19 cellular contexts compared by ENCODE assay signal in the genomic region with DNA sequence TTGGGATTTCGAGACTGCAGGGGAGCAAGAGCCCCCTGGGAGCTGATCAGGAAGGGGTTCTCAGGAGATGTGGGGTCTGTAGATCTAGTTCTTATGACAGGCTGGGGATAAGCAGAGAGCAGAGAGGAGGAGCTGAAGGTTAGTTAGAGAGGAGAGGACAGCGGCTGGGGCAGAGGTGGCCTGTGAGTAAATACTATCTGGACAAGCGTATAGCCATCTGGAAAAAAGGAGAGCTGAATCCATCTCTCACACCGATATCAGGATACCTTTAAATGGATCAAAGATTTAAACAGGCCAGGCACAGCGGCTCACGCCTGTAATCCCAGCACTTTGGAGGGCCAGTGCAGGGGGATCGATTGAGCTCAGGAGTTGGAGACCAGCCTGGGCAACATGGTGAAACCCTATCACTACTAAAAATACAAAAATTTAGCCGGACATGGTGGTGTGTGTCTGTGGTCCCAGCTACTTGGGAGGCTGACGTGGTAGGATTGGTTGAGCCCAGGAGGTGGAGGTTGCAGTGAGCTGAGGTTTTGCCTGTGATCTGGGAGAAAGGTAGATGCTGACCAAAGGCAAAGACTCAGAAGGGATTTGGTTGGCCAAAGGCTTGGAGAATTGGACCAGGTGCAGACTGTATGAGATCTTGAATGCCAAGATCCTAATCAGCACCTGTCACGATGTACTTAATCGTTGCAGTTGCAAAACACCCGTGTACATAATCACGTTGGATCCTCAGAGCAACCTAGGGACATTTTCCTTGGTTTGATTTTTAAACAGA. TPM values are rescaled to one million over a fixed set of nuclear protein-coding genes. Genes with fewer than 3 reads are reported as not detected.
DNase-seq lines count a peak whose midpoint lies in the region; ATAC-seq and TF ChIP-seq lines count a peak whose summit lies in the region.
"Had no signal": no experiment of that assay in that cellular context is flagged by ENCODE, and none has a peak within 500 bp of the region (broad histone marks: within the 10 kb centered on the region; RNA-seq: fewer than 3 reads in every experiment).

No MANE protein-coding gene starts in this region.

- no peak for ATAC-seq in activated T-cell treated with anti-CD3 and anti-CD28 coated beads, Interleukin-2, amount 50 U/mL, for 72 hours (replicated peaks in 1 of 2)
- ATAC-seq in activated T-helper 17 cell treated with anti-CD3 and anti-CD28 coated beads, Interleukin-2, amount 50 U/mL, for 72 hours (replicated peaks): no peak
- ATAC-seq in HG02884 (IDR thresholded peaks at IDR 0.05; ENCODE audit: unreplicated experiment): no peak

- TF ChIP-seq CTCF in nephron progenitor cell (IDR thresholded peaks at IDR 0.05): no peak
- TF ChIP-seq CTCF in type B pancreatic cell (conservative IDR thresholded peaks at IDR 0.05): no peak

- H3K36me3 Mint-ChIP-seq in activated T-cell treated with anti-CD3 and anti-CD28 coated beads, Interleukin-2, amount 50 U/mL, for 72 hours (ENCODE audit: insufficient read depth in 2 of 2): no peaks in the 10 kb centered on the region
- no peaks in the 10 kb centered on the region for H3K36me3 Mint-ChIP-seq in activated T-cell treated with anti-CD3 and anti-CD28 coated beads, Interleukin-2, amount 50 U/mL, for 24 hours (ENCODE audit: low read depth)
- H3K36me3 Mint-ChIP-seq in activated T-helper 17 cell treated with anti-CD3 and anti-CD28 coated beads, Interleukin-2, amount 50 U/mL, for 72 hours (ENCODE audit: low read depth): no peaks in the 10 kb centered on the region
- H3K36me3 Mint-ChIP-seq in nephron progenitor cell (ENCODE audit: low read depth) (no peaks in the 10 kb centered on the region), type B pancreatic cell (no peaks in the 10 kb centered on the region)

- H3K27me3 ChIP-seq in effector memory CD4-positive, alpha-beta T cell (replicated peaks; ENCODE audit: control insufficient read depth, insufficient read depth, low read length, poor library complexity, severe bottlenecking): no peaks in the 10 kb centered on the region

- no peaks in the 10 kb centered on the region for H3K4me1 ChIP-seq in effector memory CD4-positive, alpha-beta T cell (ENCODE audit: control insufficient read depth, insufficient read depth, low read length, poor library complexity, severe bottlenecking)

- no peaks in the 10 kb centered on the region for H3K36me3 ChIP-seq in effector memory CD4-positive, alpha-beta T cell (ENCODE audit: control insufficient read depth, insufficient read depth, low read length)

- DNase-seq in activated T-cell treated with anti-CD3 and anti-CD28 coated beads, Interleukin-2, amount 50 U/mL, for 72 hours: no peak
- DNase-seq in activated T-cell treated with anti-CD3 and anti-CD28 coated beads, Interleukin-2, amount 50 U/mL, for 24 hours: no peak
- DNase-seq in nephron progenitor cell (no peak), type B pancreatic cell (ENCODE audit: extremely low spot score, unreplicated experiment) (no peak), NCI-H446 treated with DMSO at 0.1 percent for 48 hours (lab: John Stamatoyannopoulos, UW) (no peak)
- DNase-seq in effector memory CD4-positive, alpha-beta T cell: no peak
- DNase-seq: activated CD4-positive, alpha-beta T cell treated with anti-CD3 and anti-CD28 coated beads for 48 hours; activated CD8-positive, alpha-beta memory T cell treated with anti-CD3 and anti-CD28 coated beads, Interleukin-2, amount 50 U/mL, for 4 hours; anterior cingulate cortex; central memory CD4-positive, alpha-beta T cell; foreskin fibroblast; kidney; NCI-H1417 treated with DMSO at 0.1 percent for 48 hours; NCI-H2107; NCI-H524 treated with DMSO at 0.1 percent for 48 hours; SW 1271 had no signal

- peaks cover 14% of the 10 kb centered on the region for H3K4me1 Mint-ChIP-seq in activated T-cell treated with anti-CD3 and anti-CD28 coated beads, Interleukin-2, amount 50 U/mL, for 72 hours (ENCODE audit: low read depth)
- H3K4me1 Mint-ChIP-seq in activated T-cell treated with anti-CD3 and anti-CD28 coated beads, Interleukin-2, amount 50 U/mL, for 24 hours (ENCODE audit: low read depth): peaks cover 7% of the 10 kb centered on the region
- no peaks in the 10 kb centered on the region for H3K4me1 Mint-ChIP-seq in activated T-helper 17 cell treated with anti-CD3 and anti-CD28 coated beads, Interleukin-2, amount 50 U/mL, for 72 hours
- peaks cover 14% of the 10 kb centered on the region for H3K4me1 Mint-ChIP-seq in nephron progenitor cell
- peaks cover 7% of the 10 kb centered on the region for H3K4me1 Mint-ChIP-seq in type B pancreatic cell (ENCODE audit: unreplicated experiment)

- H3K9me3 Mint-ChIP-seq in activated T-cell treated with anti-CD3 and anti-CD28 coated beads, Interleukin-2, amount 50 U/mL, for 72 hours: no peaks in the 10 kb centered on the region
- no peaks in the 10 kb centered on the region for H3K9me3 Mint-ChIP-seq in activated T-cell treated with anti-CD3 and anti-CD28 coated beads, Interleukin-2, amount 50 U/mL, for 24 hours
- H3K9me3 Mint-ChIP-seq in activated T-helper 17 cell treated with anti-CD3 and anti-CD28 coated beads, Interleukin-2, amount 50 U/mL, for 72 hours: no peaks in the 10 kb centered on the region
- no peaks in the 10 kb centered on the region for H3K9me3 Mint-ChIP-seq in nephron progenitor cell
- H3K9me3 Mint-ChIP-seq in type B pancreatic cell: no peaks in the 10 kb centered on the region

- H3K27me3 Mint-ChIP-seq in activated T-cell treated with anti-CD3 and anti-CD28 coated beads, Interleukin-2, amount 50 U/mL, for 72 hours (ENCODE audit: low read depth): no peaks in the 10 kb centered on the region
- H3K27me3 Mint-ChIP-seq in activated T-cell treated with anti-CD3 and anti-CD28 coated beads, Interleukin-2, amount 50 U/mL, for 24 hours: no peaks in the 10 kb centered on the region
- no peaks in the 10 kb centered on the region for H3K27me3 Mint-ChIP-seq in activated T-helper 17 cell treated with anti-CD3 and anti-CD28 coated beads, Interleukin-2, amount 50 U/mL, for 72 hours
- peaks cover 7% of the 10 kb centered on the region for H3K27me3 Mint-ChIP-seq in nephron progenitor cell (ENCODE audit: low read depth, poor library complexity)
- H3K27me3 Mint-ChIP-seq in type B pancreatic cell: no peaks in the 10 kb centered on the region

- no peak overlapping the region for H3K4me3 Mint-ChIP-seq in activated T-cell treated with anti-CD3 and anti-CD28 coated beads, Interleukin-2, amount 50 U/mL, for 72 hours
- H3K4me3 Mint-ChIP-seq in activated T-cell treated with anti-CD3 and anti-CD28 coated beads, Interleukin-2, amount 50 U/mL, for 24 hours: no peak overlapping the region
- no peak overlapping the region for H3K4me3 Mint-ChIP-seq in activated T-helper 17 cell treated with anti-CD3 and anti-CD28 coated beads, Interleukin-2, amount 50 U/mL, for 72 hours
- H3K4me3 Mint-ChIP-seq in nephron progenitor cell (no peak overlapping the region), type B pancreatic cell (no peak overlapping the region)

- H3K27ac ChIP-seq in effector memory CD4-positive, alpha-beta T cell (ENCODE audit: insufficient read depth, low read length, poor library complexity, severe bottlenecking): no peak overlapping the region

- peak overlapping the region; percentile 46 for H3K27ac Mint-ChIP-seq in activated T-cell treated with anti-CD3 and anti-CD28 coated beads, Interleukin-2, amount 50 U/mL, for 72 hours
- no peak overlapping the region for H3K27ac Mint-ChIP-seq in activated T-cell treated with anti-CD3 and anti-CD28 coated beads, Interleukin-2, amount 50 U/mL, for 24 hours
- peak overlapping the region; percentile 41 for H3K27ac Mint-ChIP-seq in activated T-helper 17 cell treated with anti-CD3 and anti-CD28 coated beads, Interleukin-2, amount 50 U/mL, for 72 hours
- H3K27ac Mint-ChIP-seq in nephron progenitor cell (peak overlapping the region; percentile 97), type B pancreatic cell (peak overlapping the region; percentile 86)

- no peak overlapping the region for H3K4me3 ChIP-seq in effector memory CD4-positive, alpha-beta T cell (ENCODE audit: insufficient read depth, low read depth, low read length, poor library complexity, severe bottlenecking)
- H3K4me3 ChIP-seq: A549 had no signal

- no peaks in the 10 kb centered on the region for H3K9me3 ChIP-seq in effector memory CD4-positive, alpha-beta T cell (ENCODE audit: control insufficient read depth, low read length)
- H3K9me3 ChIP-seq: A549 had no signal

RNA-seq across cellular contexts. Expression of a gene that starts 18.9 kb away (rescaled TPM):
- total RNA-seq in activated T-cell treated with anti-CD3 and anti-CD28 coated beads, Interleukin-2, amount 50 U/mL, for 72 hours: 10 to 100 TPM; 39.9 to 59.3 TPM
- 100 to 1,000 TPM in 1 of 2 donors, 10 to 100 TPM in 1; 97.4 to 113 TPM for total RNA-seq in activated T-helper 17 cell treated with anti-CD3 and anti-CD28 coated beads, Interleukin-2, amount 50 U/mL, for 72 hours
- 17.0 and 17.8 TPM in 2 replicates for total RNA-seq in type B pancreatic cell (ENCODE audit: low replicate concordance)

RNA-seq across cellular contexts. Expression of a gene that starts 37.1 kb away (rescaled TPM):
- total RNA-seq in activated T-cell treated with anti-CD3 and anti-CD28 coated beads, Interleukin-2, amount 50 U/mL, for 72 hours: 10 to 100 TPM; 63.1 to 67.9 TPM
- total RNA-seq in activated T-helper 17 cell treated with anti-CD3 and anti-CD28 coated beads, Interleukin-2, amount 50 U/mL, for 72 hours: 10 to 100 TPM; 23.6 to 31.6 TPM
- total RNA-seq in type B pancreatic cell (ENCODE audit: low replicate concordance): 11.9 and 16.6 TPM in 2 replicates

RNA-seq across cellular contexts. Expression of a gene that starts 46.5 kb away (rescaled TPM):
- 10 to 100 TPM; 42.8 to 43.0 TPM for total RNA-seq in activated T-cell treated with anti-CD3 and anti-CD28 coated beads, Interleukin-2, amount 50 U/mL, for 72 hours
- total RNA-seq in activated T-helper 17 cell treated with anti-CD3 and anti-CD28 coated beads, Interleukin-2, amount 50 U/mL, for 72 hours: 10 to 100 TPM; 53.6 to 83.2 TPM
- total RNA-seq in type B pancreatic cell (ENCODE audit: low replicate concordance): 67.0 and 70.9 TPM in 2 replicates

RNA-seq across cellular contexts. Expression of a gene that starts 46.7 kb away (rescaled TPM):
- 10 to 100 TPM; 77.1 to 80.9 TPM for total RNA-seq in activated T-cell treated with anti-CD3 and anti-CD28 coated beads, Interleukin-2, amount 50 U/mL, for 72 hours
- 10 to 100 TPM; 63.2 to 71.9 TPM for total RNA-seq in activated T-helper 17 cell treated with anti-CD3 and anti-CD28 coated beads, Interleukin-2, amount 50 U/mL, for 72 hours
- 49.7 and 64.4 TPM in 2 replicates for total RNA-seq in type B pancreatic cell (ENCODE audit: low replicate concordance)
